8 cellular contexts compared by ENCODE assay signal in the genomic region with DNA sequence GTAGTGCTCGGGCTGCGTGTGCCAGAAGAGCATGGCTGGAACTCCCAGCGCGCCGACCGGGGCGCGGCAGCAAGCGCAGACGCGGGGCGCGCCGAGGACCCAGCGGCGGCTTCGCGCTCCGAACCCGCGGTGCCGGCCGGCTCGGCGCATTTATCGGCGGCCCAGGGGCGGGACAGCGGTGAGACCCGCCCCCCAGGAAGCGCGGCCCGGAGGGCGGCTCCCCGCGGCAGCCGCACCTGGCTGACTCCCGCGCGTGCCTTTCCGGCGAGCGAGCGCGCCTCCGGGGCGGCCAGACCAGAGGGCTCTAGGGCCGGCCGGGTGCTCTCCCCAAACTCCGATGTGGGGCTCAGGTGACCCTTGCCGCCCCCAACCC. TPM values are rescaled to one million over a fixed set of nuclear protein-coding genes. Genes with fewer than 3 reads are reported as not detected.
DNase-seq lines count a peak whose midpoint lies in the region; ATAC-seq, FAIRE-seq and TF ChIP-seq lines count a peak whose summit lies in the region.

A gene with protein sequence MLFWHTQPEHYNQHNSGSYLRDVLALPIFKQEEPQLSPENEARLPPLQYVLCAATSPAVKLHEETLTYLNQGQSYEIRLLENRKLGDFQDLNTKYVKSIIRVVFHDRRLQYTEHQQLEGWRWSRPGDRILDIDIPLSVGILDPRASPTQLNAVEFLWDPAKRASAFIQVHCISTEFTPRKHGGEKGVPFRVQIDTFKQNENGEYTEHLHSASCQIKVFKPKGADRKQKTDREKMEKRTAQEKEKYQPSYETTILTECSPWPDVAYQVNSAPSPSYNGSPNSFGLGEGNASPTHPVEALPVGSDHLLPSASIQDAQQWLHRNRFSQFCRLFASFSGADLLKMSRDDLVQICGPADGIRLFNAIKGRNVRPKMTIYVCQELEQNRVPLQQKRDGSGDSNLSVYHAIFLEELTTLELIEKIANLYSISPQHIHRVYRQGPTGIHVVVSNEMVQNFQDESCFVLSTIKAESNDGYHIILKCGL (minus strand): TSS at position 126 of the 373 bp plus-strand sequence. CDS start 93 bp downstream, at position 33.

- H3K9me3 ChIP-seq in pancreas = no peaks in the 10 kb centered on the region

- H3K27me3 Mint-ChIP-seq in T-helper 2 cell treated with Interferon-gamma antibody and Interleukin-4, amounts not matched to agents 5 μg/mL and 100 μg/mL, for 36 hours (ENCODE audit: low read depth) = peaks cover 46% of the 10 kb centered on the region

- H3K27ac Mint-ChIP-seq in T-helper 2 cell treated with Interferon-gamma antibody and Interleukin-4, amounts not matched to agents 5 μg/mL and 100 μg/mL, for 36 hours = no peak within 1 kb of the TSS

- no peaks in the 10 kb centered on the region for H3K36me3 ChIP-seq in pancreas

- 0 to 1% methylated on average over 41 to 51 of the region's 51 CpGs for WGBS in pancreas, 2 donors

- H3K9me3 Mint-ChIP-seq in T-helper 2 cell treated with Interferon-gamma antibody and Interleukin-4, amounts not matched to agents 5 μg/mL and 100 μg/mL, for 36 hours = no peaks in the 10 kb centered on the region

- H3K4me1 ChIP-seq in foreskin keratinocyte = peaks cover 6% of the 10 kb centered on the region
- H3K4me1 ChIP-seq in pancreas = peaks cover 0 to 13% (median 11%) of the 10 kb centered on the region in 3 donors

- no peak for TF ChIP-seq CTCF in foreskin keratinocyte (conservative IDR thresholded peaks at IDR 0.05)
- no peak for TF ChIP-seq CTCF in pancreas (IDR thresholded peaks at IDR 0.05)

- FAIRE-seq in pancreas (lab: Jason Lieb, UNC) = no peak

- H3K4me3 Mint-ChIP-seq in T-helper 2 cell treated with Interferon-gamma antibody and Interleukin-4, amounts not matched to agents 5 μg/mL and 100 μg/mL, for 36 hours = peak within 1 kb of the TSS; percentile 57

- H3K4me3 ChIP-seq in GM08714 (ENCODE audit: low read length) (peak within 1 kb of the TSS; percentile 41; the same call in 1 of the 2 replicates), pancreas (peak within 1 kb of the TSS; percentile 40 to 76 (median 68))

- DNase-seq in T-helper 2 cell treated with Interferon-gamma antibody and Interleukin-4, amounts not matched to agents 5 μg/mL and 100 μg/mL, for 36 hours (ENCODE audit: low spot score) = peak; percentile 17
- DNase-seq in foreskin keratinocyte (peak in 1 of 2 donors; percentile 44), pancreas (peak; percentile 57 to 89 (median 78)), hepatic stellate cell (ENCODE audit: low spot score) (no peak), SKM-1 (lab: John Stamatoyannopoulos, UW; ENCODE audit: unreplicated experiment) (no peak)

- ATAC-seq in HG03103 (IDR thresholded peaks at IDR 0.05; ENCODE audit: low read depth, unreplicated experiment) (peak; percentile 57), foreskin keratinocyte (peak; percentile 84), pancreas (peak; percentile 88 to 93 (median 91)), HG02798 (IDR thresholded peaks at IDR 0.05; ENCODE audit: poor library complexity, unreplicated experiment) (no peak)

- H3K27ac ChIP-seq in foreskin keratinocyte (no peak within 1 kb of the TSS), pancreas (peak within 1 kb of the TSS in 2 of 4 donors; percentile 38 to 44)

- no peaks in the 10 kb centered on the region for H3K27me3 ChIP-seq in foreskin keratinocyte
- no peaks in the 10 kb centered on the region for H3K27me3 ChIP-seq in pancreas

- no peaks in the 10 kb centered on the region for H3K36me3 Mint-ChIP-seq in T-helper 2 cell treated with Interferon-gamma antibody and Interleukin-4, amounts not matched to agents 5 μg/mL and 100 μg/mL, for 36 hours (ENCODE audit: low read depth)

- H3K4me1 Mint-ChIP-seq in T-helper 2 cell treated with Interferon-gamma antibody and Interleukin-4, amounts not matched to agents 5 μg/mL and 100 μg/mL, for 36 hours (ENCODE audit: low read depth) = peaks cover 3% of the 10 kb centered on the region

- intact Hi-C loops in pancreas (cut with DNase I) = no loop called here

RNA-seq across cellular contexts. Expression of the gene that starts here (rescaled TPM):
- total RNA-seq in foreskin keratinocyte (13.5 and 13.8 TPM in 2 replicates), pancreas (1 to 10 TPM; 3.9 to 7.7 (median 4.7) TPM)
- polyA plus RNA-seq in foreskin keratinocyte (3.3 and 3.5 TPM in 2 replicates), pancreas (1 to 10 TPM; 2.0 to 3.9 TPM)

Comparison
In these comparisons a context has a peak if more than half of its experiments do, and no peak if none do; other contexts are left out.
1. DNase-seq: peak in T-helper 2 cell treated with Interferon-gamma antibody and Interleukin-4, amounts not matched to agents 5 μg/mL and 100 μg/mL, for 36 hours (single experiment) and pancreas (6 of 6); none in hepatic stellate cell (single experiment) and SKM-1 (single experiment).